Comparison of ENCODE assay signal across 1 cellular context in genomic region chr22:31750365-31751284, GRCh38.
TF ChIP-seq lines count a peak whose summit lies in the region.

No MANE protein-coding gene starts in this region.

TF ChIP-seq in HepG2, 621 proteins besides CTCF, POLR2A, EP300 and RAD21 (continues in another document):
- TF ChIP-seq USF2 (IDR thresholded peaks at IDR 0.05; ENCODE audit: low read depth, low read length), result no peak
- no peak for TF ChIP-seq USF2 (CRISPR knock-in tag; IDR thresholded peaks at IDR 0.05; ENCODE audit: borderline replicate concordance)
- no peak for TF ChIP-seq ZBTB49 (CRISPR knock-in tag; IDR thresholded peaks at IDR 0.05; ENCODE audit: borderline replicate concordance)
- TF ChIP-seq SNAPC5 (CRISPR knock-in tag; IDR thresholded peaks at IDR 0.05; ENCODE audit: borderline replicate concordance), result 0 out of 2 replicates have a peak, but pooled peaks have one; percentile 21
- no peak for TF ChIP-seq CREB1 (IDR thresholded peaks at IDR 0.05)
- peak; percentile 12; the same call in 1 of the 2 replicates for TF ChIP-seq CREB1 (CRISPR knock-in tag; IDR thresholded peaks at IDR 0.05)
- TF ChIP-seq ZFP90 (CRISPR knock-in tag; IDR thresholded peaks at IDR 0.05; ENCODE audit: borderline replicate concordance), result 0 out of 2 replicates have a peak, but pooled peaks have one; percentile 11
- no peak for TF ChIP-seq ZBTB7B (CRISPR knock-in tag; IDR thresholded peaks at IDR 0.05)
- TF ChIP-seq AFF4 (CRISPR knock-in tag; IDR thresholded peaks at IDR 0.05), result no peak
- no peak for TF ChIP-seq ZNF317 (CRISPR knock-in tag; IDR thresholded peaks at IDR 0.05)
- TF ChIP-seq ZNF335 (CRISPR knock-in tag; IDR thresholded peaks at IDR 0.05), result 0 out of 2 replicates have a peak, but pooled peaks have one; percentile 2
- TF ChIP-seq ZNF800 (CRISPR knock-in tag; IDR thresholded peaks at IDR 0.05), result no peak
- TF ChIP-seq ZNF883 (CRISPR knock-in tag; IDR thresholded peaks at IDR 0.05; ENCODE audit: not compliant biosample characterization), result no peak
- TF ChIP-seq ZNF619 (CRISPR knock-in tag; IDR thresholded peaks at IDR 0.05), result no peak
- no peak for TF ChIP-seq BRD4 (CRISPR knock-in tag; IDR thresholded peaks at IDR 0.05)
- peak; percentile 12; the same call in 1 of the 2 replicates for TF ChIP-seq PRDM15 (CRISPR knock-in tag; IDR thresholded peaks at IDR 0.05)
- no peak for TF ChIP-seq HNRNPK (IDR thresholded peaks at IDR 0.05; ENCODE audit: low read depth, low read length, poor library complexity, severe bottlenecking)
- TF ChIP-seq ZFP91 (CRISPR knock-in tag; IDR thresholded peaks at IDR 0.05; ENCODE audit: borderline replicate concordance), result peak; percentile 88; the same call in 1 of the 2 replicates
- peak; percentile 3; the same call in 1 of the 2 replicates for TF ChIP-seq KDM4B (CRISPR knock-in tag; IDR thresholded peaks at IDR 0.05)
- TF ChIP-seq CREM (IDR thresholded peaks at IDR 0.05), result peak; percentile 4; the same call in 1 of the 2 replicates
- no peak for TF ChIP-seq CREM (CRISPR knock-in tag; IDR thresholded peaks at IDR 0.05)
- TF ChIP-seq MXD4 (CRISPR knock-in tag; IDR thresholded peaks at IDR 0.05), result no peak
- TF ChIP-seq AKAP8 (CRISPR knock-in tag; IDR thresholded peaks at IDR 0.05), result no peak
- 0 out of 2 replicates have a peak, but pooled peaks have one; percentile 12 for TF ChIP-seq SNAPC4 (CRISPR knock-in tag; IDR thresholded peaks at IDR 0.05)
- no peak for TF ChIP-seq ZNF441 (CRISPR knock-in tag; IDR thresholded peaks at IDR 0.05; ENCODE audit: borderline replicate concordance)
- no peak for TF ChIP-seq TFDP2 (CRISPR knock-in tag; IDR thresholded peaks at IDR 0.05)
- no peak for TF ChIP-seq ZKSCAN8 (CRISPR knock-in tag; IDR thresholded peaks at IDR 0.05; ENCODE audit: borderline replicate concordance)
